In the genomic region with DNA sequence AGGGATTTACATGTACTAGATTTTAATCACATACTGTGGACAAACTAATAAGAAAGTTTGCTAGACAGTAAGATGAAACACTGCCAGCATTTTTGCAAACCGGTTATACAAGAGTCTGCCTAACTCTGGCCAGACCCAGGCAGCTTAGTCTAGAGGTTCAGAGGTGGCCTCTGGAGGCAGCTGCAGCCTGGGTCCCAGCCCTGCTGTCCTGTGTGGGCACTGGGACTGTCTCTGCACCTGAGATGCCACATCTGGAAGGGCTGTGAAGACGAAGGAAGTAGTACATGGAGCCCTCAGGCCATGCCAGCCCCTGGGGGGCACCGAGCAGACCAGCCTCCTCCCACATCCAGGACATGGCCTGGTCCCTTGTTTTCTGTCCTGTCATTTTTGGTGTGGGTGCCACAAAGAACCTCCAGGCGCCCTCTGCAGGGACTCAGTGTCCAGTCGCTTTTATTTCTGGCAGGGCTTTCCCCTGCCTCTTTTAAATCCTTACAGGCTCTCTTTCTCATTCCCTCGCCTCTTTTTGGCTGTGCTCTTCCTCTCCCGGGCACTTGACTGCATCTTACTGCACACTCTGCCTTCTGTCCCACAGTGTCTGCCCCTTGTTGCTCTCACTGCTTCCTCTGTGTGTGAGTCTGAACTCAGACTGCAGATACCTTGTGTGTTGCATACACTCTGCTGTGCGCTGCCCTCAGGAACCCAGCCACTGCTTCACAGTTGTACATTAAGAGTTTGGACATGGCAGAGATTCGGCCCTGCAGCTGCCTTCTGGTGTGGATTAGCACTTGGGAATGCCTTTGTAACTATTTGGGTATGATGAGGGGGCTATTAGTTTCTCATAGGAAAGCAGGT, we compare ENCODE assay signal across 8 cellular contexts.
DNase-seq lines count a peak whose midpoint lies in the region; ATAC-seq lines count a peak whose summit lies in the region.

No MANE protein-coding gene starts in this region.

- no peaks in the 10 kb centered on the region for H3K4me1 Mint-ChIP-seq in activated naive CD4-positive, alpha-beta T cell treated with anti-CD3 and anti-CD28 coated beads, Interleukin-2, amount 10 ng/mL, durations not matched to agents 7 days and 5 days

- peaks cover 4% of the 10 kb centered on the region for H3K27me3 Mint-ChIP-seq in activated naive CD4-positive, alpha-beta T cell treated with anti-CD3 and anti-CD28 coated beads, Interleukin-2, amount 10 ng/mL, durations not matched to agents 7 days and 5 days

- H3K27ac Mint-ChIP-seq in activated naive CD4-positive, alpha-beta T cell treated with anti-CD3 and anti-CD28 coated beads, Interleukin-2, amount 10 ng/mL, durations not matched to agents 7 days and 5 days, result no peak overlapping the region

- H3K4me3 Mint-ChIP-seq in activated naive CD4-positive, alpha-beta T cell treated with anti-CD3 and anti-CD28 coated beads, Interleukin-2, amount 10 ng/mL, durations not matched to agents 7 days and 5 days, result no peak overlapping the region

- intact Hi-C loops in left cardiac atrium (cut with DNase I), result loop anchor here (5.0 to 10.0 kb wide), 3 partner anchors 215 to 280 kb away; partner anchors contain the start of genes TMEM242 (in 1 of the 2) and ZDHHC14 (in 1 of the 2)

- DNase-seq in C1 segment of cervical spinal cord (lab: John Stamatoyannopoulos, UW), result peak in 8 of 14 donors; percentile 18 to 49 (median 34)
- peak; percentile 0 for DNase-seq in NOMO-1 treated with dmso at 0.1 percent for 144 hours (lab: John Stamatoyannopoulos, UW; ENCODE audit: unreplicated experiment)
- DNase-seq in activated naive CD4-positive, alpha-beta T cell treated with anti-CD3 and anti-CD28 coated beads, Interleukin-2, amount 10 ng/mL, durations not matched to agents 7 days and 5 days, result peak; percentile 65
- peak; percentile 49 for DNase-seq in left cardiac atrium
- peak; percentile 55 for DNase-seq in retina

- CTCF ChIA-PET in activated naive CD4-positive, alpha-beta T cell treated with anti-CD3 and anti-CD28 coated beads, Interleukin-2, amount 10 ng/mL, durations not matched to agents 7 days and 5 days (lab: Charles Lee), result interaction anchor here (0.9 to 3.6 kb wide), 10 partner anchors 11 to 283 kb away, joined by 3 to 22 read pairs (median 4); partner anchors contain the start of gene TMEM242

- H3K9me3 Mint-ChIP-seq in activated naive CD4-positive, alpha-beta T cell treated with anti-CD3 and anti-CD28 coated beads, Interleukin-2, amount 10 ng/mL, durations not matched to agents 7 days and 5 days, result no peaks in the 10 kb centered on the region

- H3K36me3 Mint-ChIP-seq in activated naive CD4-positive, alpha-beta T cell treated with anti-CD3 and anti-CD28 coated beads, Interleukin-2, amount 10 ng/mL, durations not matched to agents 7 days and 5 days, result no peaks in the 10 kb centered on the region

- ATAC-seq in GM19351 (IDR thresholded peaks at IDR 0.05; ENCODE audit: unreplicated experiment) (peak; percentile 55), left cardiac atrium (peak; percentile 71 to 77), GM18520 (IDR thresholded peaks at IDR 0.05; ENCODE audit: unreplicated experiment) (no peak), HG03025 (IDR thresholded peaks at IDR 0.05; ENCODE audit: low FRiP score, unreplicated experiment) (no peak)

Comparison
In these comparisons a context has a peak if more than half of its experiments do, and no peak if none do; other contexts are left out.
1. DNase-seq: peak in every context shown above with its lines; median percentile 65 in activated naive CD4-positive, alpha-beta T cell treated with anti-CD3 and anti-CD28 coated beads, Interleukin-2, amount 10 ng/mL, durations not matched to agents 7 days and 5 days; 55 in retina; 49 in left cardiac atrium; 34 in C1 segment of cervical spinal cord; 0 in NOMO-1 treated with dmso at 0.1 percent for 144 hours.
2. ATAC-seq: peak in GM19351 (single experiment) and left cardiac atrium (2 of 2); none in GM18520 (single experiment) and HG03025 (single experiment).